ENCODE assay signal across 8 cellular contexts in the genomic region with DNA sequence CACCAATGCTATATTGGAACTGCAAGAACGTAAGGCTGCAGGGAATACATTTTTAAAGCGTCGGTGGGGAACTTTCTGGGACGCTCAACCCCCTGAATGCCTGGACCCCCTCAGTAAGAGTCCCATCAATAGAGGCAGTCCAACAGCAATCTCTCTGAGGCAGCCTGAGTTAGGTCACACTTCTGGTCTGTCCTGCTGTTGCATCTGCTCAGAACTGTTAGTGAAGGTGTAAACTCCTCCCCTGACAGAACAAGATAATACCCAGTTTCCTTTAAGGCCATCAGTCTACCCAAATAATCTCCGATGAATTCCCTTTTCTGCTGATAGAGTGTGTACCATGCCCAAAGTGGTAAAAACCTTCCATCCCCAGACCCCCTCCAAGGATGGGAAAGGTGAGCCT. TPM values are rescaled to one million over a fixed set of nuclear protein-coding genes. Genes with fewer than 3 reads are reported as not detected.
DNase-seq lines count a peak whose midpoint lies in the region; ATAC-seq and TF ChIP-seq lines count a peak whose summit lies in the region.

No MANE protein-coding gene starts in this region.

- H3K4me3 ChIP-seq in GM12864 (ENCODE audit: low read depth, low read length) (peak overlapping the region; percentile 77; the same call in 1 of the 2 replicates), Panc1 (ENCODE audit: low read depth in 2 of 2, low read length in 2 of 2) (peak overlapping the region; percentile 67 to 99), epithelial cell of proximal tubule (ENCODE audit: low read depth, low read length) (peak overlapping the region; percentile 92)

- H3K27me3 ChIP-seq in Panc1 (ENCODE audit: control insufficient read depth, insufficient read depth, low read length) = no peaks in the 10 kb centered on the region

- H3K9me3 Mint-ChIP-seq in progenitor cell of endocrine pancreas (ENCODE audit: low read depth) = peaks cover 10% of the 10 kb centered on the region

- H3K4me3 Mint-ChIP-seq in progenitor cell of endocrine pancreas (ENCODE audit: low read depth) = peak overlapping the region; percentile 91

- no peak for ATAC-seq in Panc1
- ATAC-seq in HG02973 (IDR thresholded peaks at IDR 0.05; ENCODE audit: unreplicated experiment) = no peak
- ATAC-seq in HG03520 (IDR thresholded peaks at IDR 0.05; ENCODE audit: unreplicated experiment) = no peak

- 0 out of 2 replicates have a peak, but pooled peaks cover 7% of the 10 kb centered on the region for H3K9me3 ChIP-seq in Panc1 (ENCODE audit: control insufficient read depth, insufficient read depth, low read depth, low read length)

- no TSS peak for BruUV-seq in Panc1 (replicated peaks; lab: Mats Ljungman, UMichigan)

- in situ Hi-C loops in Panc1 (cut with HindIII; ENCODE audit: low pct_unique_long_range_greater_than_20kb, low sequenced_read_pairs) = no loop called here

- peak overlapping the region; percentile 99 for H3K27ac ChIP-seq in Panc1 (ENCODE audit: low read length)

- DNase-seq in GM12864 (ENCODE audit: low read depth) = no peak
- DNase-seq in Panc1 (ENCODE audit: low read depth, low spot score) = no peak
- no peak for DNase-seq in epithelial cell of proximal tubule (ENCODE audit: low read depth)
- no peak for DNase-seq in progenitor cell of endocrine pancreas (ENCODE audit: low spot score, unreplicated experiment)
- no peak for DNase-seq in NCI-H345 (lab: John Stamatoyannopoulos, UW)
- DNase-seq in T-helper 9 cell = no peak

- CTCF ChIA-PET in Panc1 (lab: Charles Lee) = no interaction called here

- POLR2A ChIA-PET in Panc1 (lab: Charles Lee) = no interaction called here

- H3K4me1 ChIP-seq in Panc1 (ENCODE audit: control insufficient read depth, insufficient read depth, low read length) = peaks cover 5% of the 10 kb centered on the region

- TF ChIP-seq CTCF in GM12864 (IDR thresholded peaks at IDR 0.05; ENCODE audit: low read depth, low read length, missing control alignments) (no peak), Panc1 (IDR thresholded peaks at IDR 0.05) (no peak), epithelial cell of proximal tubule (conservative IDR thresholded peaks at IDR 0.05; ENCODE audit: low read depth, low read length) (no peak), progenitor cell of endocrine pancreas (IDR thresholded peaks at IDR 0.05; ENCODE audit: unreplicated experiment) (no peak)

- peaks cover 11% of the 10 kb centered on the region for H3K4me1 Mint-ChIP-seq in progenitor cell of endocrine pancreas (ENCODE audit: low read depth)

- H3K27ac Mint-ChIP-seq in progenitor cell of endocrine pancreas = no peak overlapping the region

- peaks cover 3% of the 10 kb centered on the region; the same call in 1 of the 2 replicates for H3K36me3 ChIP-seq in Panc1 (ENCODE audit: control insufficient read depth, insufficient read depth, low read length)

- intact Hi-C loops in Panc1 (cut with micrococcal nuclease; ENCODE audit: unreplicated experiment) = no loop called here

- no peaks in the 10 kb centered on the region for H3K27me3 Mint-ChIP-seq in progenitor cell of endocrine pancreas

- peaks cover 7% of the 10 kb centered on the region for H3K36me3 Mint-ChIP-seq in progenitor cell of endocrine pancreas (ENCODE audit: insufficient read depth)

RNA-seq across cellular contexts. Expression of a gene that starts 1.1 kb away (rescaled TPM):
- total RNA-seq in Panc1 (2021; ENCODE audit: unreplicated experiment) (21.2 TPM), epithelial cell of proximal tubule (15.8 and 17.6 TPM in 2 replicates), progenitor cell of endocrine pancreas (16.5 and 17.4 TPM in 2 replicates)
- 9.6 TPM for polyA plus RNA-seq in Panc1 (2012; ENCODE audit: insufficient read length)
